In genomic region chr12:124828264-124829007, GRCh38 we compare ENCODE assay signal across 10 cellular contexts. TPM values are rescaled to one million over a fixed set of nuclear protein-coding genes. Genes with fewer than 3 reads are reported as not detected.
A peak's percentile ranks its signal among the peaks of the same experiment; 100 is the strongest.
DNase-seq lines count a peak whose midpoint lies in the region; ATAC-seq and TF ChIP-seq lines count a peak whose summit lies in the region.
"Had no signal": no experiment of that assay in that cellular context is flagged by ENCODE, and none has a peak within 500 bp of the region (broad histone marks: within the 10 kb centered on the region; RNA-seq: fewer than 3 reads in every experiment).

No MANE protein-coding gene starts in this region.

- WGBS in body of pancreas, 2 donors = 60 to 64% methylated on average over 17 to 18 of the region's 18 CpGs
- 72 to 74% methylated on average over 18 of the region's 18 CpGs for WGBS in tibial nerve, 2 donors

- TF ChIP-seq CTCF in body of pancreas (IDR thresholded peaks at IDR 0.05) (no peak), lower lobe of right lung (IDR thresholded peaks at IDR 0.05) (no peak), tibial nerve (IDR thresholded peaks at IDR 0.05) (no peak)

- H3K36me3 ChIP-seq in body of pancreas (replicated peaks in 1 of 2; ENCODE audit: insufficient read depth in 1 of 2, low read depth in 2 of 2) (no peaks in the 10 kb centered on the region), lower lobe of right lung (no peaks in the 10 kb centered on the region), tibial nerve (peaks cover 0 to 4% (median 0%) of the 10 kb centered on the region in 3 donors)

- H3K27me3 ChIP-seq in body of pancreas (no peaks in the 10 kb centered on the region), lower lobe of right lung (ENCODE audit: low read depth) (no peaks in the 10 kb centered on the region), tibial nerve (no peaks in the 10 kb centered on the region)

- peaks cover 14% of the 10 kb centered on the region for H3K4me1 ChIP-seq in body of pancreas
- H3K4me1 ChIP-seq in lower lobe of right lung = peaks cover 3% of the 10 kb centered on the region
- peaks cover 0 to 16% (median 4%) of the 10 kb centered on the region in 4 donors for H3K4me1 ChIP-seq in tibial nerve

- H3K27ac ChIP-seq in body of pancreas (peak overlapping the region in 3 of 4 donors; percentile 8 to 24 (median 20)), lower lobe of right lung (no peak overlapping the region), tibial nerve (peak overlapping the region in 2 of 4 donors; percentile 33 to 52)

- no peak for TF ChIP-seq EP300 in tibial nerve (IDR thresholded peaks at IDR 0.05)

- intact Hi-C loops in body of pancreas (cut with DNase I) = no loop called here
- intact Hi-C loops in lower lobe of right lung (cut with DNase I) = no loop called here

- ATAC-seq in HG02981 (IDR thresholded peaks at IDR 0.05; ENCODE audit: unreplicated experiment) (peak; percentile 11), body of pancreas (peak; percentile 87), lower lobe of right lung (peak; percentile 18 to 46)

- DNase-seq in ACHN (peak; percentile 80), body of pancreas (peak; percentile 70 to 82 (median 80)), lower lobe of right lung (no peak), NCI-H2227 (lab: John Stamatoyannopoulos, UW; ENCODE audit: unreplicated experiment) (no peak), DMS153 (lab: John Stamatoyannopoulos, UW) (no peak), NCI-H446 treated with DMSO at 0.1 percent for 48 hours (lab: John Stamatoyannopoulos, UW) (no peak), tibial nerve (ENCODE audit: low spot score in 2 of 2) (no peak)
- DNase-seq: activated CD8-positive, alpha-beta memory T cell treated with anti-CD3 and anti-CD28 coated beads for 24 hours; NCI-H187 treated with DMSO at 0.1 percent for 48 hours had no signal

- in situ Hi-C loops in ACHN (cut with HindIII; ENCODE audit: low pct_ligation_motif_present, low pct_unique_long_range_greater_than_20kb, low sequenced_read_pairs) = no loop called here

- TF ChIP-seq POLR2A in body of pancreas (IDR thresholded peaks at IDR 0.05) (no peak), tibial nerve (IDR thresholded peaks at IDR 0.05) (no peak)

- no peaks in the 10 kb centered on the region for H3K9me3 ChIP-seq in body of pancreas
- no peaks in the 10 kb centered on the region for H3K9me3 ChIP-seq in lower lobe of right lung
- H3K9me3 ChIP-seq in tibial nerve = no peaks in the 10 kb centered on the region

- H3K4me3 ChIP-seq in body of pancreas = no peak overlapping the region
- no peak overlapping the region for H3K4me3 ChIP-seq in lower lobe of right lung
- no peak overlapping the region for H3K4me3 ChIP-seq in tibial nerve

RNA-seq across cellular contexts. Expression of gene SCARB1, which starts 35.2 kb away (rescaled TPM):
- 10 to 100 TPM; 16.5 to 18.9 TPM for total RNA-seq in body of pancreas
- total RNA-seq in lower lobe of right lung = 24.0 TPM
- total RNA-seq in tibial nerve = 10 to 100 TPM; 15.3 to 55.3 (median 29.7) TPM

Comparison
In these comparisons a context has a peak if more than half of its experiments do, and no peak if none do; other contexts are left out.
1. DNase-seq: peak in ACHN (single experiment) and body of pancreas (4 of 4); none in lower lobe of right lung (single experiment), NCI-H2227 (single experiment), DMS153 (single experiment), NCI-H446 treated with DMSO at 0.1 percent for 48 hours (single experiment) and tibial nerve (0 of 2).
2. ATAC-seq: peak in every context shown above with its lines; median percentile 87 in body of pancreas; 32 in lower lobe of right lung; 11 in HG02981.